21 cellular contexts compared by ENCODE assay signal in genomic region chr7:157526604-157527003, GRCh38.
DNase-seq lines count a peak whose midpoint lies in the region; ATAC-seq and TF ChIP-seq lines count a peak whose summit lies in the region.
"Had no signal": no experiment of that assay in that cellular context is flagged by ENCODE, and none has a peak within 500 bp of the region (broad histone marks: within the 10 kb centered on the region; RNA-seq: fewer than 3 reads in every experiment).

No MANE protein-coding gene starts in this region.

- intact Hi-C loops in activated CD4-positive, alpha-beta memory T cell treated with anti-CD3 and anti-CD28 coated beads for 36 hours (cut with micrococcal nuclease), result no loop called here

- POLR2A ChIA-PET in activated CD4-positive, alpha-beta memory T cell treated with anti-CD3 and anti-CD28 coated beads for 36 hours (lab: Charles Lee), result no interaction called here

- no peak overlapping the region for H3K4me3 Mint-ChIP-seq in activated CD4-positive, alpha-beta memory T cell treated with anti-CD3 and anti-CD28 coated beads for 36 hours
- H3K4me3 Mint-ChIP-seq in type B pancreatic cell, result no peak overlapping the region
- H3K4me3 Mint-ChIP-seq: stimulated activated naive CD8-positive, alpha-beta T cell treated with anti-CD3 and anti-CD28 coated beads, Interleukin-15, amount 100 ng/mL, for 72 hours had no signal

- DNase-seq in activated gamma-delta T cell treated with Interleukin-2 at 50 U/mL for 16 hours, result peak; percentile 3
- no peak for DNase-seq in activated gamma-delta T cell (lab: John Stamatoyannopoulos, UW)
- peak; percentile 5 for DNase-seq in activated CD4-positive, alpha-beta memory T cell treated with anti-CD3 and anti-CD28 coated beads for 36 hours
- DNase-seq in left lobe of liver (ENCODE audit: low spot score), result peak; percentile 35
- peak; percentile 64 for DNase-seq in type B pancreatic cell (ENCODE audit: extremely low spot score, unreplicated experiment)
- DNase-seq in HT-29 (ENCODE audit: low spot score), result no peak
- DNase-seq in stimulated activated CD4-positive, alpha-beta T cell treated with anti-CD3 and anti-CD28 coated beads, Interleukin-1b, Interleukin-23, amount 100 ng/mL, for 48 hours, result no peak
- no peak for DNase-seq in DMS114 treated with DMSO at 0.1 percent for 48 hours (lab: John Stamatoyannopoulos, UW; ENCODE audit: unreplicated experiment)
- DNase-seq: activated CD4-positive, alpha-beta T cell treated with anti-CD3 and anti-CD28 coated beads, Interleukin-2, amount 50 U/mL, for 1 hour; esophagus squamous epithelium; gastrocnemius medialis; H7; islet precursor cell; lower lobe of right lung; NCI-H1092; NCI-H2107; stimulated activated CD4-positive, alpha-beta T cell treated with anti-CD3 and anti-CD28 coated beads, Interleukin-4, amount 100 ng/mL, for 4 hours; transverse colon had no signal

- no peak for ATAC-seq in left lobe of liver
- ATAC-seq: activated naive CD4-positive, alpha-beta T cell treated with anti-CD3 and anti-CD28 coated beads, Interleukin-2, amount 50 U/mL, for 72 hours; gastrocnemius medialis; Panc1; stimulated activated naive CD8-positive, alpha-beta T cell treated with anti-CD3 and anti-CD28 coated beads, Interleukin-15, amount 100 ng/mL, for 72 hours had no signal

- no peak overlapping the region for H3K27ac Mint-ChIP-seq in activated CD4-positive, alpha-beta memory T cell treated with anti-CD3 and anti-CD28 coated beads for 36 hours
- H3K27ac Mint-ChIP-seq in type B pancreatic cell, result no peak overlapping the region
- H3K27ac Mint-ChIP-seq: activated naive CD4-positive, alpha-beta T cell treated with anti-CD3 and anti-CD28 coated beads, Interleukin-2, amount 50 U/mL, for 72 hours; stimulated activated naive CD8-positive, alpha-beta T cell treated with anti-CD3 and anti-CD28 coated beads, Interleukin-15, amount 100 ng/mL, for 72 hours had no signal

- CTCF ChIA-PET in activated CD4-positive, alpha-beta memory T cell treated with anti-CD3 and anti-CD28 coated beads for 36 hours (lab: Charles Lee), result no interaction called here

- peaks cover 2% of the 10 kb centered on the region for H3K27me3 Mint-ChIP-seq in activated CD4-positive, alpha-beta memory T cell treated with anti-CD3 and anti-CD28 coated beads for 36 hours
- peaks cover 4% of the 10 kb centered on the region for H3K27me3 Mint-ChIP-seq in type B pancreatic cell

- TF ChIP-seq CTCF in type B pancreatic cell (conservative IDR thresholded peaks at IDR 0.05), result no peak

- H3K4me1 Mint-ChIP-seq in activated CD4-positive, alpha-beta memory T cell treated with anti-CD3 and anti-CD28 coated beads for 36 hours (ENCODE audit: low read depth), result no peaks in the 10 kb centered on the region
- H3K4me1 Mint-ChIP-seq in type B pancreatic cell (ENCODE audit: unreplicated experiment), result peaks cover 10% of the 10 kb centered on the region
- H3K4me1 Mint-ChIP-seq: stimulated activated naive CD8-positive, alpha-beta T cell treated with anti-CD3 and anti-CD28 coated beads, Interleukin-15, amount 100 ng/mL, for 72 hours had no signal

- peaks cover 3% of the 10 kb centered on the region for H3K9me3 Mint-ChIP-seq in activated CD4-positive, alpha-beta memory T cell treated with anti-CD3 and anti-CD28 coated beads for 36 hours
- peaks cover 2% of the 10 kb centered on the region for H3K9me3 Mint-ChIP-seq in type B pancreatic cell

- H3K36me3 Mint-ChIP-seq in activated CD4-positive, alpha-beta memory T cell treated with anti-CD3 and anti-CD28 coated beads for 36 hours, result no peaks in the 10 kb centered on the region
- no peaks in the 10 kb centered on the region for H3K36me3 Mint-ChIP-seq in type B pancreatic cell

Comparison
In these comparisons a context has a peak if more than half of its experiments do, and no peak if none do; other contexts are left out.
1. DNase-seq: peak in activated gamma-delta T cell treated with Interleukin-2 at 50 U/mL for 16 hours (single experiment), activated CD4-positive, alpha-beta memory T cell treated with anti-CD3 and anti-CD28 coated beads for 36 hours (single experiment), left lobe of liver (single experiment) and type B pancreatic cell (single experiment); none in activated gamma-delta T cell (single experiment), HT-29 (single experiment), stimulated activated CD4-positive, alpha-beta T cell treated with anti-CD3 and anti-CD28 coated beads, Interleukin-1b, Interleukin-23, amount 100 ng/mL, for 48 hours (single experiment) and DMS114 treated with DMSO at 0.1 percent for 48 hours (single experiment).